14 cellular contexts compared by ENCODE assay signal in genomic region chr15:91982401-91982800, GRCh38.
A peak's percentile ranks its signal among the peaks of the same experiment; 100 is the strongest.
DNase-seq lines count a peak whose midpoint lies in the region; ATAC-seq and TF ChIP-seq lines count a peak whose summit lies in the region.
"Had no signal": no experiment of that assay in that cellular context is flagged by ENCODE, and none has a peak within 500 bp of the region (broad histone marks: within the 10 kb centered on the region; RNA-seq: fewer than 3 reads in every experiment).

No MANE protein-coding gene starts in this region.

- 79 to 87% (median 83%) methylated on average over 2 of the region's 2 CpGs for WGBS in ovary, 3 donors

- no peaks in the 10 kb centered on the region for H3K27me3 ChIP-seq in Panc1 (ENCODE audit: control insufficient read depth, insufficient read depth, low read length)
- no peaks in the 10 kb centered on the region for H3K27me3 ChIP-seq in foreskin keratinocyte
- H3K27me3 ChIP-seq in ovary: no peaks in the 10 kb centered on the region
- H3K27me3 ChIP-seq: body of pancreas, gastrocnemius medialis, left lung, spleen had no signal

- H3K4me1 ChIP-seq in Panc1 (ENCODE audit: control insufficient read depth, insufficient read depth, low read length) (no peaks in the 10 kb centered on the region), foreskin keratinocyte (no peaks in the 10 kb centered on the region), ovary (ENCODE audit: insufficient read depth) (peaks cover 12% of the 10 kb centered on the region)
- H3K4me1 ChIP-seq: body of pancreas, left lung had no signal

- DNase-seq in GM03348 (ENCODE audit: low spot score) (peak; percentile 18), HT1080 (ENCODE audit: low read depth) (peak; percentile 13), Panc1 (ENCODE audit: low read depth, low spot score) (no peak), foreskin keratinocyte (no peak), NCI-H510A treated with DMSO at 0.1 percent for 48 hours (lab: John Stamatoyannopoulos, UW) (no peak), ovary (no peak), NAMALWA (ENCODE audit: low spot score) (no peak)
- DNase-seq: activated CD4-positive, alpha-beta memory T cell treated with anti-CD3 and anti-CD28 coated beads, Interleukin-2, amount 10 ng/mL, durations not matched to agents 7 days and 5 days; activated T-cell treated with anti-CD3 and anti-CD28 coated beads, Interleukin-2, amount 50 U/mL, for 24 hours; body of pancreas; gastrocnemius medialis; left lung; spleen; T-cell had no signal

- BruUV-seq in Panc1 (replicated peaks; lab: Mats Ljungman, UMichigan): no TSS peak

- peak; percentile 48 for TF ChIP-seq CTCF in Panc1 (IDR thresholded peaks at IDR 0.05)
- TF ChIP-seq CTCF in foreskin keratinocyte (conservative IDR thresholded peaks at IDR 0.05): peak; percentile 44
- TF ChIP-seq CTCF in ovary (IDR thresholded peaks at IDR 0.05): no peak

- CTCF ChIA-PET in Panc1 (lab: Charles Lee): interaction anchor here (1.4 kb wide), 1 partner anchor 130 kb away, joined by 5 read pairs; no protein-coding TSS in a partner anchor

- TF ChIP-seq EP300 in ovary (IDR thresholded peaks at IDR 0.05): no peak

- intact Hi-C loops in Panc1 (cut with micrococcal nuclease; ENCODE audit: unreplicated experiment): no loop called here
- intact Hi-C loops in ovary (cut with DNase I): loop anchor here in 1 of 4 donors (10.0 kb wide), 1 partner anchor 82 kb away; no protein-coding TSS in a partner anchor

- H3K4me3 ChIP-seq in Panc1 (ENCODE audit: low read depth in 2 of 2, low read length in 2 of 2): no peak overlapping the region
- H3K4me3 ChIP-seq in ovary: no peak overlapping the region
- H3K4me3 ChIP-seq: body of pancreas, gastrocnemius medialis, left lung, spleen had no signal

- POLR2A ChIA-PET in Panc1 (lab: Charles Lee): no interaction called here

- in situ Hi-C loops in Panc1 (cut with HindIII; ENCODE audit: low pct_unique_long_range_greater_than_20kb, low sequenced_read_pairs): no loop called here

- TF ChIP-seq POLR2A in ovary (IDR thresholded peaks at IDR 0.05): no peak

- no peak overlapping the region for H3K27ac ChIP-seq in Panc1 (ENCODE audit: low read length)
- no peak overlapping the region for H3K27ac ChIP-seq in foreskin keratinocyte
- H3K27ac ChIP-seq in ovary: no peak overlapping the region
- H3K27ac ChIP-seq: body of pancreas, gastrocnemius medialis, left lung, spleen had no signal

- ATAC-seq in Panc1: no peak
- peak; percentile 35 for ATAC-seq in foreskin keratinocyte
- ATAC-seq: body of pancreas, gastrocnemius medialis, left lung, T-cell had no signal

- H3K36me3 ChIP-seq in Panc1 (ENCODE audit: control insufficient read depth, insufficient read depth, low read length) (no peaks in the 10 kb centered on the region), ovary (no peaks in the 10 kb centered on the region)
- H3K36me3 ChIP-seq: gastrocnemius medialis, left lung, spleen had no signal

- H3K9me3 ChIP-seq in Panc1 (ENCODE audit: control insufficient read depth, insufficient read depth, low read depth, low read length) (no peaks in the 10 kb centered on the region), ovary (no peaks in the 10 kb centered on the region)
- H3K9me3 ChIP-seq: body of pancreas, gastrocnemius medialis, left lung, spleen had no signal

Comparison
In these comparisons a context has a peak if more than half of its experiments do, and no peak if none do; other contexts are left out.
1. DNase-seq: peak in GM03348 (single experiment) and HT1080 (single experiment); none in Panc1 (single experiment), foreskin keratinocyte (0 of 2), NCI-H510A treated with DMSO at 0.1 percent for 48 hours (single experiment), ovary (0 of 5) and NAMALWA (single experiment).
2. CTCF ChIP-seq: peak in Panc1 (single experiment) and foreskin keratinocyte (single experiment); none in ovary (0 of 3).